In genomic region chr2:133721155-133721554, GRCh38 we compare ENCODE assay signal across 19 cellular contexts.
DNase-seq lines count a peak whose midpoint lies in the region; ATAC-seq and TF ChIP-seq lines count a peak whose summit lies in the region.
"Had no signal": no experiment of that assay in that cellular context is flagged by ENCODE, and none has a peak within 500 bp of the region (broad histone marks: within the 10 kb centered on the region; RNA-seq: fewer than 3 reads in every experiment).

No MANE protein-coding gene starts in this region.

- H3K36me3 Mint-ChIP-seq in chondrocyte (ENCODE audit: low read depth): no peaks in the 10 kb centered on the region
- H3K36me3 Mint-ChIP-seq: CD8-positive, alpha-beta T cell; IgD-negative memory B cell had no signal

- H3K4me1 ChIP-seq in IMR-90 (ENCODE audit: control insufficient read depth, insufficient read depth, low read length): peaks cover 12% of the 10 kb centered on the region
- H3K4me1 ChIP-seq in SJCRH30: no peaks in the 10 kb centered on the region
- peaks cover 2 to 3% of the 10 kb centered on the region in 2 experiments for H3K4me1 ChIP-seq in trophoblast cell (ENCODE audit: control insufficient read depth in 1 of 2, insufficient read depth in 2 of 2, low read length in 2 of 2)
- H3K4me1 ChIP-seq: BLaER1 treated with 17β-estradiol and CSF1 and Interleukin-3, amounts not matched to agents 10 nM and 100 nM had no signal

- dilution Hi-C loops in IMR-90 (cut with HindIII; ENCODE audit: low sequenced_read_pairs, unreplicated experiment): no loop called here

- H2BK12ac ChIP-seq in trophoblast cell (ENCODE audit: low read length): no peak overlapping the region

- no peaks in the 10 kb centered on the region for H3K79me2 ChIP-seq in trophoblast cell (ENCODE audit: control insufficient read depth, insufficient read depth, low read length, poor library complexity)

- peak overlapping the region; percentile 57; the same call in 1 of the 2 replicates for H2BK120ac ChIP-seq in IMR-90 (ENCODE audit: low read depth, low read length)
- no peak overlapping the region for H2BK120ac ChIP-seq in trophoblast cell (ENCODE audit: insufficient read depth, low read length, poor library complexity)

- no peaks in the 10 kb centered on the region for H3K27me3 ChIP-seq in IMR-90 (ENCODE audit: control insufficient read depth, insufficient read depth, low read length)
- H3K27me3 ChIP-seq in SJCRH30: no peaks in the 10 kb centered on the region
- H3K27me3 ChIP-seq in trophoblast cell (ENCODE audit: insufficient read depth, low read length): no peaks in the 10 kb centered on the region
- H3K27me3 ChIP-seq: BLaER1 treated with 17β-estradiol and CSF1 and Interleukin-3, amounts not matched to agents 10 nM and 100 nM had no signal

- no peak overlapping the region for H2AK9ac ChIP-seq in IMR-90 (replicated peaks; ENCODE audit: low read depth, low read length, poor library complexity)

- TF ChIP-seq RAD21 in IMR-90 (IDR thresholded peaks at IDR 0.05; ENCODE audit: low read length): no peak

- peaks cover 3% of the 10 kb centered on the region; the same call in 1 of the 2 replicates for H3K9me1 ChIP-seq in IMR-90 (ENCODE audit: insufficient read depth, low read length)

- H3K14ac ChIP-seq in IMR-90 (replicated peaks; ENCODE audit: low read depth, low read length) (no peak overlapping the region), trophoblast cell (ENCODE audit: low read length) (no peak overlapping the region)

- no peaks in the 10 kb centered on the region for H4K20me1 ChIP-seq in IMR-90 (ENCODE audit: insufficient read depth, low read length)
- H4K20me1 ChIP-seq: BLaER1 treated with 17β-estradiol and CSF1 and Interleukin-3, amounts not matched to agents 10 nM and 100 nM had no signal

- H4K91ac ChIP-seq in IMR-90 (ENCODE audit: insufficient read depth, low read depth, low read length) (no peak overlapping the region; the same call in 1 of the 2 replicates), trophoblast cell (ENCODE audit: low read depth, low read length) (no peak overlapping the region)

- no peak overlapping the region for H4K12ac ChIP-seq in trophoblast cell (ENCODE audit: low read depth, low read length)

- H2BK5ac ChIP-seq in IMR-90 (ENCODE audit: low read depth, low read length, poor library complexity, severe bottlenecking): peak overlapping the region; percentile 14
- H2BK5ac ChIP-seq in trophoblast cell (ENCODE audit: low read depth, low read length, poor library complexity): no peak overlapping the region

- H3K36me3 ChIP-seq in IMR-90 (ENCODE audit: control insufficient read depth, insufficient read depth, low read length) (no peaks in the 10 kb centered on the region), SJCRH30 (no peaks in the 10 kb centered on the region), trophoblast cell (ENCODE audit: control insufficient read depth in 1 of 2, insufficient read depth in 2 of 2, low read length in 2 of 2) (no peaks in the 10 kb centered on the region)
- H3K36me3 ChIP-seq: BLaER1 treated with 17β-estradiol and CSF1 and Interleukin-3, amounts not matched to agents 10 nM and 100 nM had no signal

- no peak overlapping the region for H3K9ac ChIP-seq in IMR-90 (ENCODE audit: low read depth, low read length)
- H3K9ac ChIP-seq in trophoblast cell (ENCODE audit: low read length): no peak overlapping the region
- H3K9ac ChIP-seq: BLaER1 treated with 17β-estradiol and CSF1 and Interleukin-3, amounts not matched to agents 10 nM and 100 nM had no signal

- no peak overlapping the region for H4K5ac ChIP-seq in IMR-90 (ENCODE audit: low read depth, low read length)

- peaks cover 37% of the 10 kb centered on the region for H3K4me1 Mint-ChIP-seq in chondrocyte (ENCODE audit: low read depth)
- H3K4me1 Mint-ChIP-seq: B cell, H9 had no signal

- no peak for TF ChIP-seq POLR2A in IMR-90 (IDR thresholded peaks at IDR 0.05; ENCODE audit: low read depth, low read length)

- no peak overlapping the region for H2AK5ac ChIP-seq in IMR-90 (ENCODE audit: low read depth, low read length)
- H2AK5ac ChIP-seq in trophoblast cell (ENCODE audit: low read length): no peak overlapping the region

- H3K4ac ChIP-seq in IMR-90 (ENCODE audit: low read depth, low read length) (no peak overlapping the region), trophoblast cell (ENCODE audit: low read depth, low read length) (no peak overlapping the region)

- DNase-seq in IMR-90: peak; percentile 40
- no peak for DNase-seq in chondrocyte (ENCODE audit: low spot score)
- DNase-seq in fibroblast of villous mesenchyme (ENCODE audit: low read depth): peak; percentile 10
- DNase-seq in left lobe of liver (ENCODE audit: low spot score): no peak
- no peak for DNase-seq in SJCRH30
- no peak for DNase-seq in NOMO-1 treated with dmso at 0.1 percent for 144 hours (lab: John Stamatoyannopoulos, UW; ENCODE audit: unreplicated experiment)
- no peak for DNase-seq in trophoblast cell
- DNase-seq: Calu3; CD8-positive, alpha-beta T cell; DMS79 treated with DMSO at 0.1 percent for 48 hours; EL; GOT3; H9 had no signal

- 0 out of 3 replicates have a peak overlapping the region, but pooled peaks have one; percentile 33 for H2BK15ac ChIP-seq in IMR-90 (ENCODE audit: low read depth, low read length)

- H3K23ac ChIP-seq in IMR-90 (ENCODE audit: low read depth, low read length) (no peak overlapping the region), trophoblast cell (ENCODE audit: low read length) (no peak overlapping the region)

- H3K9me3 ChIP-seq in IMR-90 (ENCODE audit: control insufficient read depth, insufficient read depth, low read length) (no peaks in the 10 kb centered on the region), SJCRH30 (replicated peaks) (no peaks in the 10 kb centered on the region), trophoblast cell (ENCODE audit: insufficient read depth, low read depth, low read length) (no peaks in the 10 kb centered on the region)
- H3K9me3 ChIP-seq: BLaER1 treated with 17β-estradiol and CSF1 and Interleukin-3, amounts not matched to agents 10 nM and 100 nM had no signal

- H3K4me3 ChIP-seq in IMR-90 (ENCODE audit: insufficient read depth, low read depth, low read length) (no peak overlapping the region), fibroblast of villous mesenchyme (ENCODE audit: low read depth, low read length) (no peak overlapping the region), SJCRH30 (no peak overlapping the region), trophoblast cell (ENCODE audit: low read depth, low read length) (no peak overlapping the region)
- H3K4me3 ChIP-seq: BLaER1 treated with 17β-estradiol and CSF1 and Interleukin-3, amounts not matched to agents 10 nM and 100 nM; GM12878 had no signal

- BruUV-seq in IMR-90 (replicated peaks; lab: Mats Ljungman, UMichigan): no TSS peak

- ATAC-seq in IMR-90 (ENCODE audit: low read depth) (peak; percentile 65), left lobe of liver (peak; percentile 31), HG03521 (IDR thresholded peaks at IDR 0.05; ENCODE audit: unreplicated experiment) (no peak)
- ATAC-seq: CD8-positive, alpha-beta T cell; GM12878 had no signal

- H4K8ac ChIP-seq in IMR-90 (ENCODE audit: low read depth in 2 of 2, low read length in 2 of 2) (no peak overlapping the region), trophoblast cell (ENCODE audit: low read depth, low read length) (no peak overlapping the region)

- H2BK20ac ChIP-seq in IMR-90 (ENCODE audit: low read depth, low read length): no peak overlapping the region

- H3K27ac ChIP-seq in IMR-90 (ENCODE audit: insufficient read depth, low read length) (no peak overlapping the region), SJCRH30 (no peak overlapping the region), trophoblast cell (ENCODE audit: low read depth, low read length) (no peak overlapping the region)
- H3K27ac ChIP-seq: BLaER1 treated with 17β-estradiol and CSF1 and Interleukin-3, amounts not matched to agents 10 nM and 100 nM; HL-60 had no signal

- CTCF ChIA-PET in IMR-90 (lab: Yijun Ruan, JAX): no interaction called here

- H3K4me2 ChIP-seq in IMR-90 (ENCODE audit: low read depth, low read length) (no peak overlapping the region), trophoblast cell (ENCODE audit: low read length) (no peak overlapping the region)
- H3K4me2 ChIP-seq: BLaER1 treated with 17β-estradiol and CSF1 and Interleukin-3, amounts not matched to agents 10 nM and 100 nM had no signal

- H3K56ac ChIP-seq in IMR-90 (ENCODE audit: extremely low read depth, insufficient read depth, low read length): no peak overlapping the region

- in situ Hi-C loops in IMR-90 (cut with MboI; ENCODE audit: low sequenced_read_pairs): no loop called here

- POLR2A ChIA-PET in IMR-90 (lab: Charles Lee; ENCODE audit: unreplicated experiment): no interaction called here

- H3K27me3 Mint-ChIP-seq in chondrocyte (ENCODE audit: low read depth): no peaks in the 10 kb centered on the region

- intact Hi-C loops in IMR-90 (cut with micrococcal nuclease): no loop called here

- peaks cover 5% of the 10 kb centered on the region for H3K9me3 Mint-ChIP-seq in chondrocyte (ENCODE audit: low read depth)
- H3K9me3 Mint-ChIP-seq: IgD-negative memory B cell had no signal

- H3K27ac Mint-ChIP-seq in chondrocyte (ENCODE audit: unreplicated experiment): no peak overlapping the region
- H3K27ac Mint-ChIP-seq: B cell; CD8-positive, alpha-beta T cell; H9; IgD-negative memory B cell had no signal

- no CpG with 5 or more reads among the region's 3 CpGs for WGBS in IMR-90 (ENCODE audit: extremely low coverage in 2 of 2, insufficient read length in 1 of 2), 2 experiments
- WGBS in trophoblast cell (ENCODE audit: extremely low coverage, insufficient coverage, insufficient read length): no CpG with 5 or more reads among the region's 3 CpGs

- TF ChIP-seq CTCF in IMR-90 (conservative IDR thresholded peaks at IDR 0.05; ENCODE audit: low read depth, low read length) (no peak), chondrocyte (IDR thresholded peaks at IDR 0.05) (peak; percentile 24), fibroblast of villous mesenchyme (IDR thresholded peaks at IDR 0.05; ENCODE audit: insufficient read depth, low read depth, low read length) (no peak)

- no peak overlapping the region for H3K4me3 Mint-ChIP-seq in chondrocyte (ENCODE audit: unreplicated experiment)
- H3K4me3 Mint-ChIP-seq: B cell; CD8-positive, alpha-beta T cell; H9; IgD-negative memory B cell had no signal

- H3K18ac ChIP-seq in IMR-90 (ENCODE audit: low read depth, low read length): no peak overlapping the region
- no peak overlapping the region for H3K18ac ChIP-seq in trophoblast cell (ENCODE audit: low read length)

- no peak overlapping the region for H2AFZ ChIP-seq in IMR-90 (replicated peaks; ENCODE audit: low read length, poor library complexity)
- H2AFZ ChIP-seq in trophoblast cell (ENCODE audit: insufficient read depth, low read length, poor library complexity): no peak overlapping the region

- H3K79me1 ChIP-seq in IMR-90 (ENCODE audit: low read depth in 1 of 2, low read length in 2 of 2) (no peaks in the 10 kb centered on the region), trophoblast cell (ENCODE audit: low read length) (no peaks in the 10 kb centered on the region)

TF ChIP-seq in IMR-90, 13 proteins besides CTCF, POLR2A, EP300 and RAD21 (continues in another document):
- no peak for TF ChIP-seq RFX5 (IDR thresholded peaks at IDR 0.05; ENCODE audit: low read depth, low read length)

Comparison
In these comparisons a context has a peak if more than half of its experiments do, and no peak if none do; other contexts are left out.
1. DNase-seq: peak in IMR-90 (single experiment) and fibroblast of villous mesenchyme (single experiment); none in chondrocyte (single experiment), left lobe of liver (single experiment), SJCRH30 (0 of 2), NOMO-1 treated with dmso at 0.1 percent for 144 hours (single experiment) and trophoblast cell (0 of 2).